In the genomic region with DNA sequence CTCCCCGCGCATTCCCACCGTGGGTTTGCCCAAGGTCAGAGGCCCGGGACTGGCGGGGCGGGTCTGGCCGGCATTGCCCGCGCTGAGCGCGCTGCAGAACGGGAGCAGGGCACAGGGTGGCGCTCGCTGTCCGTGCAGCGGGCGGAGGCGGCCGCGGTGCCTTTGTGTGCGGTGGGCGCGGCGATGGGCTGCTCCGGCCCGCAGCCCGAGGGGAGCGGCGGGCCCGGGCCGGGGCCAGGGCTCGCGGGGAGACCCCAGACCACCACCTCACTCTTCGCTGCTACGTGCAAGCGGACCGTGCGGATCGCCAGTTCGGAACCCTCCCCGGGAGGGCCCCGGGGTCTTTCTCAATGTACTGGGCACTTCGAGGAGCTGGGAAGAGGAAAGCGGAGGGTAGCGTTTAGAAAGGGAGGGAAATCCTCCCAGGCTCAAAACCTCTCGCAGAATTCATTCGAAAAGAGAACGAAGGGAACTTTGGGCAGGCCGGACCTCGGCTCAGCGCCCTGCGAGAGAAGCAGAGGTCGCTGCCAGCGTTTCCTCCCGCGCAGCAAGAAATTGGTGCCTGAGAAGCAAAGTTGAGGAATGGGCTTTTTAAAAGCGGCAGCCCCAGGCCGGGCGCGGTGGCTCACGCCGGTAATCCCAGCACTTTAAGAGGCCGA, we compare ENCODE assay signal across 8 cellular contexts. TPM values are rescaled to one million over a fixed set of nuclear protein-coding genes. Genes with fewer than 3 reads are reported as not detected.
DNase-seq lines count a peak whose midpoint lies in the region; ATAC-seq and TF ChIP-seq lines count a peak whose summit lies in the region.

No MANE protein-coding gene starts in this region.

- peak overlapping the region; percentile 52 for H3K27ac Mint-ChIP-seq in progenitor cell of endocrine pancreas

- peak overlapping the region; percentile 62 for H3K4me3 ChIP-seq in SK-N-MC
- H3K4me3 ChIP-seq in foreskin fibroblast (ENCODE audit: low read depth in 1 of 2, low read length in 2 of 2): peak overlapping the region; percentile 18 to 33

- H3K27ac ChIP-seq in SK-N-MC: no peak overlapping the region

- H3K27me3 Mint-ChIP-seq in progenitor cell of endocrine pancreas: peaks cover 84% of the 10 kb centered on the region

- no peaks in the 10 kb centered on the region for H3K36me3 Mint-ChIP-seq in progenitor cell of endocrine pancreas (ENCODE audit: insufficient read depth)

- peaks cover 6% of the 10 kb centered on the region for H3K4me1 Mint-ChIP-seq in progenitor cell of endocrine pancreas (ENCODE audit: low read depth)

- TF ChIP-seq CTCF in foreskin fibroblast (IDR thresholded peaks at IDR 0.05; ENCODE audit: low read depth, low read length): peak; percentile 29
- peak; percentile 84 for TF ChIP-seq CTCF in progenitor cell of endocrine pancreas (IDR thresholded peaks at IDR 0.05; ENCODE audit: unreplicated experiment)

- H3K9me3 Mint-ChIP-seq in progenitor cell of endocrine pancreas (ENCODE audit: low read depth): no peaks in the 10 kb centered on the region

- peak; percentile 80 for ATAC-seq in HG02970 (IDR thresholded peaks at IDR 0.05; ENCODE audit: low FRiP score, unreplicated experiment)

- H3K4me3 Mint-ChIP-seq in progenitor cell of endocrine pancreas (ENCODE audit: low read depth): peak overlapping the region; percentile 65

- intact Hi-C loops in posterior vena cava (cut with DNase I): no loop called here

- DNase-seq in stimulated activated CD4-positive, alpha-beta T cell treated with anti-CD3 and anti-CD28 coated beads, Interleukin-15, amount 100 ng/mL, for 24 hours: peak; percentile 42
- DNase-seq in stimulated activated CD4-positive, alpha-beta T cell treated with anti-CD3 and anti-CD28 coated beads, Interleukin-1b, Interleukin-23, amount 100 ng/mL, for 48 hours: no peak
- DNase-seq in SK-N-MC (ENCODE audit: low read depth, low spot score) (no peak), foreskin fibroblast (peak in 1 of 2 donors; percentile 65), progenitor cell of endocrine pancreas (ENCODE audit: low spot score, unreplicated experiment) (peak; percentile 79), posterior vena cava (ENCODE audit: low spot score) (no peak), DMS114 treated with DMSO at 0.1 percent for 48 hours (lab: John Stamatoyannopoulos, UW; ENCODE audit: unreplicated experiment) (no peak)

- H3K9me3 ChIP-seq in SK-N-MC (ENCODE audit: low read depth, low read length): no peaks in the 10 kb centered on the region

- H3K9ac ChIP-seq in SK-N-MC (ENCODE audit: insufficient read length): no peak overlapping the region

- no peaks in the 10 kb centered on the region for H3K36me3 ChIP-seq in SK-N-MC (ENCODE audit: insufficient read depth, low read length)

RNA-seq across cellular contexts. Expression of gene SP8, which starts 8.5 kb away (rescaled TPM):
- total RNA-seq in progenitor cell of endocrine pancreas (1.1 and 2.1 TPM in 2 replicates), posterior vena cava (not detected)

Comparison
In these comparisons a context has a peak if more than half of its experiments do, and no peak if none do; other contexts are left out.
1. DNase-seq: peak in stimulated activated CD4-positive, alpha-beta T cell treated with anti-CD3 and anti-CD28 coated beads, Interleukin-15, amount 100 ng/mL, for 24 hours (single experiment) and progenitor cell of endocrine pancreas (single experiment); none in stimulated activated CD4-positive, alpha-beta T cell treated with anti-CD3 and anti-CD28 coated beads, Interleukin-1b, Interleukin-23, amount 100 ng/mL, for 48 hours (single experiment), SK-N-MC (single experiment), posterior vena cava (single experiment) and DMS114 treated with DMSO at 0.1 percent for 48 hours (single experiment).